In genomic region chr20:34522969-34523871, GRCh38 we compare ENCODE assay signal across 8 cellular contexts. TPM values are rescaled to one million over a fixed set of nuclear protein-coding genes. Genes with fewer than 3 reads are reported as not detected.
DNase-seq lines count a peak whose midpoint lies in the region; ATAC-seq and TF ChIP-seq lines count a peak whose summit lies in the region.

No MANE protein-coding gene starts in this region.

- H3K36me3 ChIP-seq in SJCRH30 (peaks cover 19% of the 10 kb centered on the region), skeletal muscle satellite cell (ENCODE audit: insufficient read depth, low read length) (peaks cover 24% of the 10 kb centered on the region)

- no peaks in the 10 kb centered on the region for H3K27me3 Mint-ChIP-seq in activated naive CD8-positive, alpha-beta T cell treated with anti-CD3 and anti-CD28 coated beads, Interleukin-2, amount 50 U/mL, for 24 hours

- intact Hi-C loops in right cardiac atrium (cut with DNase I) = loop anchor here in 1 of 4 donors (10.0 kb wide), 1 partner anchor 208 kb away; no protein-coding TSS in a partner anchor

- peaks cover 12% of the 10 kb centered on the region for H3K36me3 Mint-ChIP-seq in activated naive CD8-positive, alpha-beta T cell treated with anti-CD3 and anti-CD28 coated beads, Interleukin-2, amount 50 U/mL, for 24 hours (ENCODE audit: low read depth)

- no peak overlapping the region for H3K4me3 Mint-ChIP-seq in activated naive CD8-positive, alpha-beta T cell treated with anti-CD3 and anti-CD28 coated beads, Interleukin-2, amount 50 U/mL, for 24 hours

- H3K4me1 Mint-ChIP-seq in activated naive CD8-positive, alpha-beta T cell treated with anti-CD3 and anti-CD28 coated beads, Interleukin-2, amount 50 U/mL, for 24 hours = peaks cover 38% of the 10 kb centered on the region

- H3K9ac ChIP-seq in skeletal muscle satellite cell (ENCODE audit: low read depth, low read length) = peak overlapping the region; percentile 59

- 53% methylated on average over 17 of the region's 17 CpGs for WGBS in right cardiac atrium

- no peaks in the 10 kb centered on the region for H3K9me3 ChIP-seq in SJCRH30 (replicated peaks)
- H3K9me3 ChIP-seq in right cardiac atrium (ENCODE audit: control insufficient read depth, low read length) = no peaks in the 10 kb centered on the region
- no peaks in the 10 kb centered on the region for H3K9me3 ChIP-seq in skeletal muscle satellite cell (replicated peaks; ENCODE audit: low read length)

- no peak overlapping the region for H3K27ac Mint-ChIP-seq in activated naive CD8-positive, alpha-beta T cell treated with anti-CD3 and anti-CD28 coated beads, Interleukin-2, amount 50 U/mL, for 24 hours

- peak; percentile 82 for ATAC-seq in activated naive CD8-positive, alpha-beta T cell treated with anti-CD3 and anti-CD28 coated beads, Interleukin-2, amount 50 U/mL, for 24 hours
- ATAC-seq in right cardiac atrium (peak in 1 of 2 donors; percentile 30), GM21528 (IDR thresholded peaks at IDR 0.05; ENCODE audit: low FRiP score, unreplicated experiment) (no peak)

- no peaks in the 10 kb centered on the region for H3K9me3 Mint-ChIP-seq in activated naive CD8-positive, alpha-beta T cell treated with anti-CD3 and anti-CD28 coated beads, Interleukin-2, amount 50 U/mL, for 24 hours

- DNase-seq in CD1c-positive myeloid dendritic cell (ENCODE audit: extremely low spot score) = peak; percentile 26
- peak in 1 of 2 experiments; percentile 54 for DNase-seq in HL-60 (ENCODE audit: low read depth in 1 of 2, low spot score in 1 of 2)
- DNase-seq in SJCRH30 = peak; percentile 97 to 99
- peak; percentile 65 for DNase-seq in activated naive CD8-positive, alpha-beta T cell treated with anti-CD3 and anti-CD28 coated beads, Interleukin-2, amount 50 U/mL, for 24 hours
- DNase-seq in right cardiac atrium = no peak
- no peak for DNase-seq in DMS79 (lab: John Stamatoyannopoulos, UW)

- peak overlapping the region; percentile 42 for H3K4me2 ChIP-seq in skeletal muscle satellite cell (ENCODE audit: low read length)

- H3K27ac ChIP-seq in HL-60 (replicated peaks) (no peak overlapping the region), SJCRH30 (peak overlapping the region; percentile 77), right cardiac atrium (ENCODE audit: low read length) (peak overlapping the region; percentile 81)

- H3K4me3 ChIP-seq in HL-60 (replicated peaks; ENCODE audit: insufficient read depth, low read length) (no peak overlapping the region), SJCRH30 (peak overlapping the region; percentile 33), right cardiac atrium (ENCODE audit: low read length) (no peak overlapping the region), skeletal muscle satellite cell (ENCODE audit: low read length) (no peak overlapping the region)

- H3K27me3 ChIP-seq in HL-60 (ENCODE audit: insufficient read depth, poor library complexity, severe bottlenecking) = no peaks in the 10 kb centered on the region
- no peaks in the 10 kb centered on the region for H3K27me3 ChIP-seq in SJCRH30
- H3K27me3 ChIP-seq in right cardiac atrium (ENCODE audit: control insufficient read depth, insufficient read depth) = no peaks in the 10 kb centered on the region
- no peaks in the 10 kb centered on the region for H3K27me3 ChIP-seq in skeletal muscle satellite cell (ENCODE audit: control insufficient read depth, insufficient read depth, low read length)

- H3K4me1 ChIP-seq in SJCRH30 (peaks cover 36% of the 10 kb centered on the region), right cardiac atrium (ENCODE audit: control insufficient read depth, insufficient read depth, low read length) (peaks cover 6% of the 10 kb centered on the region), skeletal muscle satellite cell (ENCODE audit: control insufficient read depth, insufficient read depth, low read length) (peaks cover 43% of the 10 kb centered on the region)

- TF ChIP-seq CTCF in HL-60 (IDR thresholded peaks at IDR 0.05; ENCODE audit: insufficient read depth, low read length) = peak; percentile 43

RNA-seq across cellular contexts. Expression of gene DYNLRB1, which starts 7.0 kb away (rescaled TPM):
- total RNA-seq in SJCRH30 (2014; rRNA removed; shearing (Covaris generic)) = 199 and 256 TPM in 2 replicates
- total RNA-seq in right cardiac atrium = 100 to 1,000 TPM; 134 to 163 (median 151) TPM
- 289 TPM for polyA plus RNA-seq in right cardiac atrium
- 51.2 and 64.9 TPM in 2 replicates for total RNA-seq in skeletal muscle satellite cell (2012; rRNA removed)

RNA-seq across cellular contexts. Expression of gene MAP1LC3A, which starts 35.3 kb away (rescaled TPM):
- 0.10 and 0.23 TPM in 2 replicates for total RNA-seq in SJCRH30 (2014; rRNA removed; shearing (Covaris generic))
- total RNA-seq in right cardiac atrium = 10 to 100 TPM; 61.8 to 85.7 (median 79.8) TPM
- polyA plus RNA-seq in right cardiac atrium = 116 TPM
- total RNA-seq in skeletal muscle satellite cell (2012; rRNA removed) = 11.7 and 26.0 TPM in 2 replicates

Comparison
In these comparisons a context has a peak if more than half of its experiments do, and no peak if none do; other contexts are left out.
1. DNase-seq: peak in CD1c-positive myeloid dendritic cell (single experiment), SJCRH30 (2 of 2) and activated naive CD8-positive, alpha-beta T cell treated with anti-CD3 and anti-CD28 coated beads, Interleukin-2, amount 50 U/mL, for 24 hours (single experiment); none in right cardiac atrium (0 of 3) and DMS79 (single experiment).
2. RNA of gene MAP1LC3A, which starts 35.3 kb away (total RNA-seq): 61.8 to 85.7 TPM in right cardiac atrium; 0.10 to 0.23 TPM in SJCRH30; every median in the first group is over 10 times any median in the second.